20 cellular contexts compared by ENCODE assay signal in the genomic region with DNA sequence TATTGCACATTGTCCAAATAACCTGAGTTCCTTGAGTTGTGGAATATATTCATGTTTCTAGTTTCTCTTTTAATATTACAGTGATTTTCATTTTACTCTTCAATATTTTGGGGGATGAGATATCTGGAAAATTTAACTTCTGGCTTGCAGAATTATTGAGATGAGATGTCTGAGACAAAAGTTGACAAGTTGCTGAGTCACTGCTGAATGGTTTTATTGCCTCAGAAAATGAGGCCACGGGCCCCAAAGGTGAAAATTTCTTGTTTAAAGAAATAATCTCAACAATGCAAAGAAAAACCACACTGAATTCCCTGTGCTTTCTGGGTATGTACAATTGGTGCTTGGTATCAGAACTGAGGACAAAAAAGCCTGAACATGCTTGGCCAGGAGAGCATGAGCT.
"Had no signal": no experiment of that assay in that cellular context is flagged by ENCODE, and none has a peak within 500 bp of the region (broad histone marks: within the 10 kb centered on the region; RNA-seq: fewer than 3 reads in every experiment).

No MANE protein-coding gene starts in this region.

- H3K36me3 ChIP-seq: upper lobe of left lung, WERI-Rb-1 had no signal

- H3K27ac ChIP-seq: upper lobe of left lung, WERI-Rb-1 had no signal

- DNase-seq: activated CD4-positive, alpha-beta T cell treated with anti-CD3 and anti-CD28 coated beads for 4 hours; activated CD8-positive, alpha-beta memory T cell treated with anti-CD3 and anti-CD28 coated beads, Interleukin-2, amount 50 U/mL, for 4 hours; activated CD8-positive, alpha-beta T cell treated with anti-CD3 and anti-CD28 coated beads for 36 hours; activated naive CD4-positive, alpha-beta T cell; activated naive CD8-positive, alpha-beta T cell treated with anti-CD3 and anti-CD28 coated beads, Interleukin-2, amount 50 U/mL, for 24 hours; activated T-cell treated with anti-CD3 and anti-CD28 coated beads, Interleukin-2, amount 50 U/mL, for 72 hours; effector memory CD4-positive, alpha-beta T cell; erythroblast; glutamatergic neuron; immature natural killer cell; natural killer cell; nucleus accumbens; stimulated activated CD4-positive, alpha-beta T cell treated with anti-CD3 and anti-CD28 coated beads, Interleukin-2, amount 100 ng/mL, for 24 hours; stimulated activated naive CD4-positive, alpha-beta T cell; T-helper 1 cell; upper lobe of left lung; WERI-Rb-1 had no signal

- H3K9me3 ChIP-seq: upper lobe of left lung had no signal

- ATAC-seq: activated CD8-positive, alpha-beta T cell treated with anti-CD3 and anti-CD28 coated beads for 36 hours; activated naive CD8-positive, alpha-beta T cell treated with anti-CD3 and anti-CD28 coated beads, Interleukin-2, amount 50 U/mL, for 24 hours; activated T-cell treated with anti-CD3 and anti-CD28 coated beads, Interleukin-2, amount 50 U/mL, for 72 hours; left lobe of liver; natural killer cell; sciatic nerve had no signal

- H3K4me1 Mint-ChIP-seq: activated naive CD8-positive, alpha-beta T cell treated with anti-CD3 and anti-CD28 coated beads, Interleukin-2, amount 50 U/mL, for 24 hours; central memory CD8-positive, alpha-beta T cell; immature natural killer cell; natural killer cell had no signal

- H3K9me3 Mint-ChIP-seq: activated CD8-positive, alpha-beta T cell treated with anti-CD3 and anti-CD28 coated beads for 36 hours; central memory CD8-positive, alpha-beta T cell had no signal

- H3K4me1 ChIP-seq: upper lobe of left lung had no signal

- H3K36me3 Mint-ChIP-seq: immature natural killer cell, natural killer cell had no signal

- H3K4me3 ChIP-seq: upper lobe of left lung had no signal

- H3K27me3 Mint-ChIP-seq: activated naive CD8-positive, alpha-beta T cell treated with anti-CD3 and anti-CD28 coated beads, Interleukin-2, amount 50 U/mL, for 24 hours; central memory CD8-positive, alpha-beta T cell had no signal

- H3K27me3 ChIP-seq: upper lobe of left lung had no signal

- H3K27ac Mint-ChIP-seq: activated CD8-positive, alpha-beta T cell treated with anti-CD3 and anti-CD28 coated beads for 36 hours; activated naive CD8-positive, alpha-beta T cell treated with anti-CD3 and anti-CD28 coated beads, Interleukin-2, amount 50 U/mL, for 24 hours; activated T-cell treated with anti-CD3 and anti-CD28 coated beads, Interleukin-2, amount 50 U/mL, for 72 hours; immature natural killer cell; natural killer cell had no signal

- H3K4me3 Mint-ChIP-seq: activated CD8-positive, alpha-beta T cell treated with anti-CD3 and anti-CD28 coated beads for 36 hours; activated naive CD8-positive, alpha-beta T cell treated with anti-CD3 and anti-CD28 coated beads, Interleukin-2, amount 50 U/mL, for 24 hours; activated T-cell treated with anti-CD3 and anti-CD28 coated beads, Interleukin-2, amount 50 U/mL, for 72 hours; central memory CD8-positive, alpha-beta T cell; immature natural killer cell; natural killer cell had no signal
